21 cellular contexts compared by ENCODE assay signal in the genomic region with DNA sequence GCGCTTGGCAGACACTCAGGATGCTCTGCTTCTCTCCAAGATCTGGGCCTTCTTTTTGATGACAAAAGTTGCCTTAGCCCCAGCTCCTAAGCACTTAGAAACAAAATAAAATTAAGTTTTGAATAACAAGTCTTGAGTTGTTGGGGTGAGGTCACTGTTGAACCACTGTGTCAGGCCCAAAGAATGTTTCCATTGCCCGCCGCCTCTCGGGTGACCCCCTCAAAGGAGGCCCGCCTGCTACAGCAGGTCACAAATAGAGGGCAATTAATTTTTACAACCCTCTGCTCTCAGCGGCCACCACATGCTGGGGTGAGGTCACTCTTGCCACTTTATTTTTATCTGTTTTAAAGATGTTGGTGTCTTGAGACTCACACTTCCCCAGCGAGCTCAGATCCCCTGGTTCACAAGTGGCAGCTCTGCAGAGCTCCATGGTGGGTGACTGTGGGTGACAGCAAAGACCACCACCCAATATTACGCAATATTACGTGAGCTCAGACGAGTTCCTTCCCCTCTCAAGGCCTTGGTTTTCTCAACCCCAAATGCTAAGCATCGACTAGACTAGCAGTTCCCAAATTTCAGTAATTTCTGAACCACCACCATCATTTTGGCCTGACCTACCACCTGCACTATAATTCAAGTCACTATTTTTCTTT.
DNase-seq lines count a peak whose midpoint lies in the region; ATAC-seq and TF ChIP-seq lines count a peak whose summit lies in the region.
"Had no signal": no experiment of that assay in that cellular context is flagged by ENCODE, and none has a peak within 500 bp of the region (broad histone marks: within the 10 kb centered on the region; RNA-seq: fewer than 3 reads in every experiment).

No MANE protein-coding gene starts in this region.

- no peak overlapping the region for H3K27ac ChIP-seq in thoracic aorta
- H3K27ac ChIP-seq: esophagus squamous epithelium, Peyer's patch, upper lobe of right lung had no signal

- no peak for TF ChIP-seq POLR2A in GM18505 (IDR thresholded peaks at IDR 0.05; ENCODE audit: borderline replicate concordance, extremely low read depth, insufficient read depth, insufficient read length)

- peak; percentile 45 for ATAC-seq in thoracic aorta (ENCODE audit: insufficient number of reproducible peaks, low FRiP score, low read depth)
- ATAC-seq in GM18505 (IDR thresholded peaks at IDR 0.05; ENCODE audit: unreplicated experiment): no peak
- ATAC-seq: GM12878; left ventricle myocardium superior; naive thymus-derived CD8-positive, alpha-beta T cell; stimulated activated naive B cell treated with anti-CD40 and anti-IgM and Interleukin-4, amounts not matched to agents 10 μg/mL and 1 μg/mL and 100 μg/mL, for 72 hours; upper lobe of right lung had no signal

- no peak overlapping the region for H3K4me3 ChIP-seq in kidney epithelial cell (ENCODE audit: low read depth, low read length)
- H3K4me3 ChIP-seq in thoracic aorta: no peak overlapping the region
- H3K4me3 ChIP-seq: esophagus squamous epithelium, GM12878, Peyer's patch, upper lobe of right lung had no signal

- TF ChIP-seq CTCF in kidney epithelial cell (IDR thresholded peaks at IDR 0.05; ENCODE audit: insufficient read depth, low read length, poor library complexity, severe bottlenecking) (no peak), thoracic aorta (IDR thresholded peaks at IDR 0.05) (no peak)

- H3K36me3 ChIP-seq in kidney epithelial cell (ENCODE audit: control insufficient read depth, insufficient read depth, low read length) (no peaks in the 10 kb centered on the region), thoracic aorta (no peaks in the 10 kb centered on the region)
- H3K36me3 ChIP-seq: esophagus squamous epithelium, Peyer's patch, upper lobe of right lung had no signal

- H3K27me3 ChIP-seq in kidney epithelial cell (ENCODE audit: control insufficient read depth, insufficient read depth, low read length) (no peaks in the 10 kb centered on the region), thoracic aorta (replicated peaks; ENCODE audit: insufficient read depth) (no peaks in the 10 kb centered on the region)
- H3K27me3 ChIP-seq: Peyer's patch, upper lobe of right lung had no signal

- peaks cover 0 to 22% of the 10 kb centered on the region in 2 donors for H3K4me1 ChIP-seq in thoracic aorta (ENCODE audit: control insufficient read depth in 1 of 2, low read depth in 2 of 2)
- H3K4me1 ChIP-seq: Peyer's patch, upper lobe of right lung had no signal

- no peaks in the 10 kb centered on the region for H3K9me3 ChIP-seq in thoracic aorta
- H3K9me3 ChIP-seq: esophagus squamous epithelium, Peyer's patch, upper lobe of right lung had no signal

- DNase-seq in GM04504 (ENCODE audit: low read depth) (peak; percentile 87), SW480 (ENCODE audit: low spot score) (peak; percentile 67), kidney epithelial cell (ENCODE audit: low read depth) (peak; percentile 60), thoracic aorta (ENCODE audit: low spot score) (no peak), T-helper 9 cell (no peak)
- DNase-seq in stimulated activated naive CD4-positive, alpha-beta T cell treated with Interleukin-2 at 50 U/mL for 16 hours (lab: John Stamatoyannopoulos, UW): no peak
- DNase-seq: activated CD4-positive, CD25-positive, alpha-beta regulatory T cell; activated gamma-delta T cell treated with Interleukin-2 at 50 U/mL for 16 hours; anterior cingulate cortex; CD4-positive, alpha-beta T cell; DND-41; esophagus squamous epithelium; left ventricle myocardium superior; NCI-H187; NCI-H524; stimulated activated naive B cell treated with anti-CD40 and anti-IgM and Interleukin-4, amounts not matched to agents 10 μg/mL and 1 μg/mL and 100 μg/mL, for 72 hours; upper lobe of right lung had no signal

Comparison
In these comparisons a context has a peak if more than half of its experiments do, and no peak if none do; other contexts are left out.
1. DNase-seq: peak in GM04504 (single experiment), SW480 (single experiment) and kidney epithelial cell (single experiment); none in thoracic aorta (single experiment), T-helper 9 cell (single experiment) and stimulated activated naive CD4-positive, alpha-beta T cell treated with Interleukin-2 at 50 U/mL for 16 hours (single experiment).